In genomic region chr17:81183807-81184206, GRCh38 we compare ENCODE assay signal across 22 cellular contexts. TPM values are rescaled to one million over a fixed set of nuclear protein-coding genes. Genes with fewer than 3 reads are reported as not detected.
"Had no signal": no experiment of that assay in that cellular context is flagged by ENCODE, and none has a peak within 500 bp of the region (broad histone marks: within the 10 kb centered on the region; RNA-seq: fewer than 3 reads in every experiment).

No MANE protein-coding gene starts in this region.

- H3K9me3 Mint-ChIP-seq: dendritic cell treated with granulocyte-macrophage colony-stimulating factor and Interleukin-4, amounts not matched to agents 40 ng/mL and 50 ng/mL, for 4 days; effector memory CD8-positive, alpha-beta T cell; naive B cell; nephron; type B pancreatic cell had no signal

- H3K4me3 Mint-ChIP-seq: dendritic cell treated with granulocyte-macrophage colony-stimulating factor and Interleukin-4, amounts not matched to agents 40 ng/mL and 50 ng/mL, for 4 days; effector memory CD8-positive, alpha-beta T cell; naive B cell; nephron; type B pancreatic cell had no signal

- H3K27me3 Mint-ChIP-seq: type B pancreatic cell had no signal

- H3K27ac Mint-ChIP-seq: dendritic cell treated with granulocyte-macrophage colony-stimulating factor and Interleukin-4, amounts not matched to agents 40 ng/mL and 50 ng/mL, for 4 days; effector memory CD8-positive, alpha-beta T cell; nephron; type B pancreatic cell had no signal

- H3K36me3 ChIP-seq: gastrocnemius medialis, heart right ventricle, ovary, right atrium auricular region, uterus had no signal

- H3K9me3 ChIP-seq: esophagus muscularis mucosa, gastrocnemius medialis, heart right ventricle, ovary, right atrium auricular region, uterus had no signal

- H3K27me3 ChIP-seq: ovary, right atrium auricular region, uterus had no signal

- H3K4me3 ChIP-seq: esophagus muscularis mucosa, gastrocnemius medialis, heart right ventricle, ovary, right atrium auricular region, uterus had no signal

- H3K36me3 Mint-ChIP-seq: naive B cell, type B pancreatic cell had no signal

- H3K27ac ChIP-seq: epithelial cell of prostate, esophagus muscularis mucosa, gastrocnemius medialis, heart right ventricle, ovary, right atrium auricular region, uterus had no signal

- H3K4me1 Mint-ChIP-seq: naive B cell had no signal

- DNase-seq: effector memory CD8-positive, alpha-beta T cell; gastrocnemius medialis; heart right ventricle; hypothalamus; kidney glomerular epithelial cell; mesendoderm; naive B cell; ovary; small intestine; stimulated activated CD4-positive, alpha-beta T cell treated with anti-CD3 and anti-CD28 coated beads, Interleukin-12 subunit alpha, Interleukin-12 subunit beta, amount 100 ng/mL, for 4 hours; stimulated activated naive CD4-positive, alpha-beta T cell treated with Interleukin-2 at 50 U/mL for 16 hours; uterus had no signal

RNA-seq across cellular contexts. Expression of gene PVALEF, which starts 18.5 kb away (rescaled TPM):
- total RNA-seq: esophagus muscularis mucosa, fibroblast of villous mesenchyme, gastrocnemius medialis, heart right ventricle, liver, lung microvascular endothelial cell, ovary, posterior vena cava, right atrium auricular region, uterus had no signal
